In the genomic region with DNA sequence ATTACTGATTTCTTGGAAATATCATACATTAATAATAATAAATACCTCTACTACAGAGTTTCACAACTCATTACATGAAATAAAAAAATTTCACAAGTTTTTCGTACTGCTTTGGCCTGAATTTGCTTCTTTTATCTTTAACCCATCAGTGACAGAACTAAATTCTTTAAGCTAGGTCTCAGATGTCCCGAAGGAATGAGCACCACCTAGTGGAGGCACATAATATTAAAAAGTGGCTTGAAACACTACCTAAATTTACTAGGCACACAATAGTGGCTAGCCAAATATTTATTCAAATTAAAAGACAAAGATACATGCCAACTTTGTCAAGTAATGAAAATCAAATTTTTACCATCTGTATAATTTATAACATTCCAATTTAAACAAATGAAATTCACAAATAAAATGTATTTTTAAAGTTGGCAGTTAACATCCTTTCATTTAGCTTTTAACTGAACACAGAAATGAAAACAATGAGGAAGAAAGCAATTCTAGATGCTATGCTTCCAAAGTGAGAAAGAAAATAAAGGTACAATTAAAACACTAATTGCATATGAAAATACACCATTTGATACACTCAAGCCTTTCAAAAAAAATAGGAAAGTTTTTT, we compare ENCODE assay signal across 8 cellular contexts.
DNase-seq lines count a peak whose midpoint lies in the region; ATAC-seq and TF ChIP-seq lines count a peak whose summit lies in the region.

No MANE protein-coding gene starts in this region.

- no peaks in the 10 kb centered on the region for H3K9me3 Mint-ChIP-seq in stimulated activated naive B cell treated with anti-CD40 and anti-IgM and Interleukin-4, amounts not matched to agents 10 μg/mL and 1 μg/mL and 100 μg/mL, for 72 hours

- H3K27me3 ChIP-seq in GM06990 (replicated peaks; ENCODE audit: control insufficient read depth, insufficient read depth, low read length) (no peaks in the 10 kb centered on the region), OCI-LY1 (ENCODE audit: insufficient read depth, low read length) (no peaks in the 10 kb centered on the region), body of pancreas (no peaks in the 10 kb centered on the region)

- no peaks in the 10 kb centered on the region for H3K79me2 ChIP-seq in OCI-LY1 (ENCODE audit: insufficient read depth, low read length)

- 2 to 3% methylated on average over 2 of the region's 2 CpGs for WGBS in body of pancreas, 2 donors

- intact Hi-C loops in body of pancreas (cut with DNase I), result no loop called here

- H3K4me2 ChIP-seq in OCI-LY1 (ENCODE audit: low read length), result no peak overlapping the region

- H3K36me3 Mint-ChIP-seq in stimulated activated naive B cell treated with anti-CD40 and anti-IgM and Interleukin-4, amounts not matched to agents 10 μg/mL and 1 μg/mL and 100 μg/mL, for 72 hours, result no peaks in the 10 kb centered on the region

- no peaks in the 10 kb centered on the region for H3F3A ChIP-seq in OCI-LY1 (ENCODE audit: insufficient read depth, low read length)

- ATAC-seq in HG03045 (IDR thresholded peaks at IDR 0.05; ENCODE audit: unreplicated experiment) (peak; percentile 60), body of pancreas (peak; percentile 47), HG03280 (IDR thresholded peaks at IDR 0.05; ENCODE audit: unreplicated experiment) (no peak)
- peak; percentile 48 to 65 for ATAC-seq in stimulated activated naive B cell treated with anti-CD40 and anti-IgM and Interleukin-4, amounts not matched to agents 10 μg/mL and 1 μg/mL and 100 μg/mL, for 72 hours (replicated peaks)

- TF ChIP-seq POLR2A in body of pancreas (IDR thresholded peaks at IDR 0.05), result no peak

- DNase-seq in AG09319 (ENCODE audit: extremely low read depth, low read depth), result peak; percentile 32
- DNase-seq in GM06990 (ENCODE audit: extremely low read depth, insufficient read length), result peak; percentile 3
- peak in 2 of 4 donors; percentile 16 to 28 for DNase-seq in body of pancreas
- peak; percentile 43 for DNase-seq in iPS-NIHi7 (ENCODE audit: extremely low spot score)
- DNase-seq in stimulated activated naive B cell treated with anti-CD40 and anti-IgM and Interleukin-4, amounts not matched to agents 10 μg/mL and 1 μg/mL and 100 μg/mL, for 72 hours, result no peak

- no peak overlapping the region for H2AFZ ChIP-seq in OCI-LY1 (ENCODE audit: low read length)

- H3K4me1 Mint-ChIP-seq in stimulated activated naive B cell treated with anti-CD40 and anti-IgM and Interleukin-4, amounts not matched to agents 10 μg/mL and 1 μg/mL and 100 μg/mL, for 72 hours, result peaks cover 12 to 16% of the 10 kb centered on the region in 2 donors

- no peaks in the 10 kb centered on the region for H3K36me3 ChIP-seq in GM06990 (ENCODE audit: control insufficient read depth, insufficient read depth, low read length)
- H3K36me3 ChIP-seq in OCI-LY1 (ENCODE audit: insufficient read depth, low read length), result no peaks in the 10 kb centered on the region
- no peaks in the 10 kb centered on the region for H3K36me3 ChIP-seq in body of pancreas (replicated peaks in 1 of 2; ENCODE audit: insufficient read depth in 1 of 2, low read depth in 2 of 2)

- no peak overlapping the region for H3K4me3 ChIP-seq in GM06990 (replicated peaks; ENCODE audit: low read depth, low read length)
- no peak overlapping the region for H3K4me3 ChIP-seq in OCI-LY1 (ENCODE audit: low read depth, low read length, poor library complexity, severe bottlenecking)
- no peak overlapping the region for H3K4me3 ChIP-seq in body of pancreas

- H3K9me3 ChIP-seq in OCI-LY1 (ENCODE audit: low read length) (no peaks in the 10 kb centered on the region), body of pancreas (no peaks in the 10 kb centered on the region)

- no peak overlapping the region for H3K4me3 Mint-ChIP-seq in stimulated activated naive B cell treated with anti-CD40 and anti-IgM and Interleukin-4, amounts not matched to agents 10 μg/mL and 1 μg/mL and 100 μg/mL, for 72 hours

- no peaks in the 10 kb centered on the region for H4K20me1 ChIP-seq in OCI-LY1 (ENCODE audit: insufficient read depth, low read length)

- H3K27ac ChIP-seq in OCI-LY1 (ENCODE audit: low read depth, low read length, poor library complexity, severe bottlenecking) (no peak overlapping the region), body of pancreas (no peak overlapping the region)

- no peak overlapping the region for H3K9ac ChIP-seq in OCI-LY1 (ENCODE audit: low read length)

- no peaks in the 10 kb centered on the region for H3K27me3 Mint-ChIP-seq in stimulated activated naive B cell treated with anti-CD40 and anti-IgM and Interleukin-4, amounts not matched to agents 10 μg/mL and 1 μg/mL and 100 μg/mL, for 72 hours

- peaks cover 11% of the 10 kb centered on the region for H3K4me1 ChIP-seq in OCI-LY1 (ENCODE audit: insufficient read depth, low read length, severe bottlenecking)
- no peaks in the 10 kb centered on the region for H3K4me1 ChIP-seq in body of pancreas

- H3K27ac Mint-ChIP-seq in stimulated activated naive B cell treated with anti-CD40 and anti-IgM and Interleukin-4, amounts not matched to agents 10 μg/mL and 1 μg/mL and 100 μg/mL, for 72 hours, result no peak overlapping the region

- TF ChIP-seq CTCF in AG09319 (IDR thresholded peaks at IDR 0.05; ENCODE audit: low read depth, low read length) (peak; percentile 53), GM06990 (IDR thresholded peaks at IDR 0.05; ENCODE audit: insufficient read depth, low read length, poor library complexity, severe bottlenecking) (peak; percentile 70), OCI-LY1 (IDR thresholded peaks at IDR 0.05; ENCODE audit: low read length) (peak; percentile 72), body of pancreas (IDR thresholded peaks at IDR 0.05) (peak in 6 of 7 experiments; percentile 65 to 87 (median 68))

- H3K9me2 ChIP-seq in OCI-LY1 (ENCODE audit: low read depth, low read length), result no peaks in the 10 kb centered on the region
